19 cellular contexts compared by ENCODE assay signal in the genomic region with DNA sequence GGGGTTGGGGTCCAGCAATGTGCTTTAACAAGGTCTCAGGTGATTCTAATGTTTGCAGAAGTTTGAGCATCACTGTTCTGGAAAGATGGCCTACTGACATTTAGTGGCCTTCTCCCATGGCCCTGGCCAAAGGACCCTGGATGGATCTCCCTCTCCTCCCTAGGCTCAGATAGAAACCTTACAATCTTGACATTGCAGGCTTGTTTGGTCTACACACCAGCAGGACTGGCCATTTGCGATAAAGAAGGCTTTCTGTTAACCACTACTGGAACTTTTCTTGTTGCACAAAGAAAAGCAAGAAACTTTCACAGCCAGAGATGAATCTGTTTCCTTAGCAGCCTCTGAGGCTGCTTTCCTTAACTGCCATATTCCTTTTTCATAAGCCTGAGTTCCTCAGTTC. TPM values are rescaled to one million over a fixed set of nuclear protein-coding genes. Genes with fewer than 3 reads are reported as not detected.
DNase-seq lines count a peak whose midpoint lies in the region; ATAC-seq and TF ChIP-seq lines count a peak whose summit lies in the region.
"Had no signal": no experiment of that assay in that cellular context is flagged by ENCODE, and none has a peak within 500 bp of the region (broad histone marks: within the 10 kb centered on the region; RNA-seq: fewer than 3 reads in every experiment).

No MANE protein-coding gene starts in this region.

- peaks cover 1% of the 10 kb centered on the region for H3K4me1 Mint-ChIP-seq in activated T-cell treated with anti-CD3 and anti-CD28 coated beads, Interleukin-2, amount 50 U/mL, for 24 hours (ENCODE audit: low read depth)
- peaks cover 4% of the 10 kb centered on the region for H3K4me1 Mint-ChIP-seq in activated T-cell treated with anti-CD3 and anti-CD28 coated beads, Interleukin-2, amount 50 U/mL, for 72 hours (ENCODE audit: low read depth)
- H3K4me1 Mint-ChIP-seq in WTC11: peaks cover 3% of the 10 kb centered on the region
- H3K4me1 Mint-ChIP-seq in nephron progenitor cell: peaks cover 15% of the 10 kb centered on the region
- H3K4me1 Mint-ChIP-seq in activated CD4-positive, alpha-beta T cell treated with anti-CD3 and anti-CD28 coated beads, Interleukin-2, amount 10 ng/mL, durations not matched to agents 24 days and 14 days: peaks cover 6% of the 10 kb centered on the region

- no peak overlapping the region for H3K4me3 Mint-ChIP-seq in activated T-cell treated with anti-CD3 and anti-CD28 coated beads, Interleukin-2, amount 50 U/mL, for 24 hours
- H3K4me3 Mint-ChIP-seq in activated T-cell treated with anti-CD3 and anti-CD28 coated beads, Interleukin-2, amount 50 U/mL, for 72 hours: no peak overlapping the region
- H3K4me3 Mint-ChIP-seq in WTC11 (no peak overlapping the region), nephron progenitor cell (no peak overlapping the region)
- no peak overlapping the region for H3K4me3 Mint-ChIP-seq in activated CD4-positive, alpha-beta T cell treated with anti-CD3 and anti-CD28 coated beads, Interleukin-2, amount 10 ng/mL, durations not matched to agents 24 days and 14 days

- H3K27me3 ChIP-seq in RWPE2 (ENCODE audit: insufficient read depth, poor library complexity, severe bottlenecking): no peaks in the 10 kb centered on the region
- H3K27me3 ChIP-seq: BE2C, Peyer's patch had no signal

- POLR2A ChIA-PET in WTC11 (lab: Charles Lee): no interaction called here

- no peak for TF ChIP-seq CTCF in RWPE2 (IDR thresholded peaks at IDR 0.05; ENCODE audit: poor library complexity, severe bottlenecking)
- TF ChIP-seq CTCF in WTC11 (IDR thresholded peaks at IDR 0.05): no peak
- no peak for TF ChIP-seq CTCF in nephron progenitor cell (IDR thresholded peaks at IDR 0.05)

- no peak for ATAC-seq in activated T-cell treated with anti-CD3 and anti-CD28 coated beads, Interleukin-2, amount 50 U/mL, for 72 hours (replicated peaks in 1 of 2)
- ATAC-seq in RWPE2 (ENCODE audit: low read depth): no peak
- ATAC-seq in WTC11: no peak
- ATAC-seq in GM18867 (IDR thresholded peaks at IDR 0.05; ENCODE audit: unreplicated experiment): no peak
- no peak for ATAC-seq in GM21367 (IDR thresholded peaks at IDR 0.05; ENCODE audit: unreplicated experiment)
- ATAC-seq: Right ventricle myocardium inferior had no signal

- peaks cover 38% of the 10 kb centered on the region for H3K36me3 ChIP-seq in RWPE2 (ENCODE audit: low read depth)

- DNase-seq in activated T-cell treated with anti-CD3 and anti-CD28 coated beads, Interleukin-2, amount 50 U/mL, for 24 hours: no peak
- DNase-seq in activated T-cell treated with anti-CD3 and anti-CD28 coated beads, Interleukin-2, amount 50 U/mL, for 72 hours: no peak
- DNase-seq in RWPE2 (ENCODE audit: low spot score) (no peak), WTC11 (ENCODE audit: low spot score) (no peak), nephron progenitor cell (no peak)
- DNase-seq in activated CD4-positive, alpha-beta T cell treated with anti-CD3 and anti-CD28 coated beads, Interleukin-2, amount 10 ng/mL, durations not matched to agents 24 days and 14 days: no peak
- DNase-seq: BE2C; DMS79; IMR-90; NCI-H1105; NCI-H2029 treated with DMSO at 0.1 percent for 48 hours; NCI-H226; NCI-H524; NCI-H774; NK-92 treated with Interleukin-12 subunit alpha and Interleukin-12 subunit beta, amount 100 ng/mL, for 24 hours; Peyer's patch had no signal

- CTCF ChIA-PET in WTC11 (lab: Charles Lee): no interaction called here

- intact Hi-C loops in activated CD4-positive, alpha-beta T cell treated with anti-CD3 and anti-CD28 coated beads, Interleukin-2, amount 10 ng/mL, durations not matched to agents 24 days and 14 days (cut with micrococcal nuclease): no loop called here

- no peaks in the 10 kb centered on the region for H3K9me3 Mint-ChIP-seq in activated T-cell treated with anti-CD3 and anti-CD28 coated beads, Interleukin-2, amount 50 U/mL, for 24 hours
- no peaks in the 10 kb centered on the region for H3K9me3 Mint-ChIP-seq in activated T-cell treated with anti-CD3 and anti-CD28 coated beads, Interleukin-2, amount 50 U/mL, for 72 hours
- H3K9me3 Mint-ChIP-seq in WTC11 (no peaks in the 10 kb centered on the region), nephron progenitor cell (no peaks in the 10 kb centered on the region)
- H3K9me3 Mint-ChIP-seq in activated CD4-positive, alpha-beta T cell treated with anti-CD3 and anti-CD28 coated beads, Interleukin-2, amount 10 ng/mL, durations not matched to agents 24 days and 14 days: no peaks in the 10 kb centered on the region

- H3K9me3 ChIP-seq in RWPE2 (ENCODE audit: severe bottlenecking): no peaks in the 10 kb centered on the region
- H3K9me3 ChIP-seq: BE2C, Peyer's patch had no signal

- H3K27me3 Mint-ChIP-seq in activated T-cell treated with anti-CD3 and anti-CD28 coated beads, Interleukin-2, amount 50 U/mL, for 24 hours: no peaks in the 10 kb centered on the region
- no peaks in the 10 kb centered on the region for H3K27me3 Mint-ChIP-seq in activated T-cell treated with anti-CD3 and anti-CD28 coated beads, Interleukin-2, amount 50 U/mL, for 72 hours (ENCODE audit: low read depth)
- H3K27me3 Mint-ChIP-seq in WTC11 (ENCODE audit: low read depth) (no peaks in the 10 kb centered on the region), nephron progenitor cell (ENCODE audit: low read depth, poor library complexity) (peaks cover 6% of the 10 kb centered on the region)
- H3K27me3 Mint-ChIP-seq in activated CD4-positive, alpha-beta T cell treated with anti-CD3 and anti-CD28 coated beads, Interleukin-2, amount 10 ng/mL, durations not matched to agents 24 days and 14 days: no peaks in the 10 kb centered on the region

- peak overlapping the region; percentile 11 for H3K27ac ChIP-seq in RWPE2 (ENCODE audit: poor library complexity, severe bottlenecking)
- H3K27ac ChIP-seq: Peyer's patch had no signal

- H3K4me3 ChIP-seq in RWPE2 (ENCODE audit: severe bottlenecking): no peak overlapping the region
- H3K4me3 ChIP-seq: Peyer's patch had no signal

- H3K4me1 ChIP-seq in RWPE2 (ENCODE audit: insufficient read depth, poor library complexity, severe bottlenecking): peaks cover 7% of the 10 kb centered on the region
- H3K4me1 ChIP-seq: BE2C, Peyer's patch had no signal

- H3K27ac Mint-ChIP-seq in activated T-cell treated with anti-CD3 and anti-CD28 coated beads, Interleukin-2, amount 50 U/mL, for 24 hours: peak overlapping the region; percentile 44
- no peak overlapping the region for H3K27ac Mint-ChIP-seq in activated T-cell treated with anti-CD3 and anti-CD28 coated beads, Interleukin-2, amount 50 U/mL, for 72 hours
- H3K27ac Mint-ChIP-seq in WTC11: peak overlapping the region; percentile 13; the same call in 1 of the 2 replicates
- peak overlapping the region; percentile 50 for H3K27ac Mint-ChIP-seq in nephron progenitor cell
- H3K27ac Mint-ChIP-seq in activated CD4-positive, alpha-beta T cell treated with anti-CD3 and anti-CD28 coated beads, Interleukin-2, amount 10 ng/mL, durations not matched to agents 24 days and 14 days: no peak overlapping the region

- H3K36me3 Mint-ChIP-seq in activated T-cell treated with anti-CD3 and anti-CD28 coated beads, Interleukin-2, amount 50 U/mL, for 24 hours (ENCODE audit: low read depth): peaks cover 56% of the 10 kb centered on the region
- H3K36me3 Mint-ChIP-seq in activated T-cell treated with anti-CD3 and anti-CD28 coated beads, Interleukin-2, amount 50 U/mL, for 72 hours (ENCODE audit: insufficient read depth in 2 of 2): peaks cover 4 to 10% of the 10 kb centered on the region in 2 donors
- H3K36me3 Mint-ChIP-seq in WTC11: peaks cover 30% of the 10 kb centered on the region
- H3K36me3 Mint-ChIP-seq in nephron progenitor cell (ENCODE audit: low read depth): peaks cover 45% of the 10 kb centered on the region
- H3K36me3 Mint-ChIP-seq in activated CD4-positive, alpha-beta T cell treated with anti-CD3 and anti-CD28 coated beads, Interleukin-2, amount 10 ng/mL, durations not matched to agents 24 days and 14 days (ENCODE audit: low read depth): peaks cover 41% of the 10 kb centered on the region

TF ChIP-seq in WTC11, 78 proteins besides CTCF, POLR2A, EP300 and RAD21 (continues in another document):
- no peak for TF ChIP-seq SMAD4 (CRISPR knock-in tag; IDR thresholded peaks at IDR 0.05)
- TF ChIP-seq NR2C2 (CRISPR knock-in tag; IDR thresholded peaks at IDR 0.05): no peak

RNA-seq across cellular contexts. Expression of a gene that starts 6.2 kb away (rescaled TPM):
- under 1 TPM; 0.41 to 0.81 TPM for total RNA-seq in activated T-cell treated with anti-CD3 and anti-CD28 coated beads, Interleukin-2, amount 50 U/mL, for 72 hours
- 10.5 to 14.6 TPM (median 13.5 TPM) in 3 replicates for total RNA-seq in WTC11 (2021)
- total RNA-seq in activated CD4-positive, alpha-beta T cell treated with anti-CD3 and anti-CD28 coated beads, Interleukin-2, amount 10 ng/mL, durations not matched to agents 24 days and 14 days: not detected in 2 replicates

RNA-seq across cellular contexts. Expression of a gene that starts 8.9 kb away (rescaled TPM):
- total RNA-seq in activated T-cell treated with anti-CD3 and anti-CD28 coated beads, Interleukin-2, amount 50 U/mL, for 72 hours: 10 to 100 TPM; 26.5 to 29.1 TPM
- 18.3 to 19.7 TPM (median 19.1 TPM) in 3 replicates for total RNA-seq in WTC11 (2021)
- 22.7 and 25.4 TPM in 2 replicates for total RNA-seq in activated CD4-positive, alpha-beta T cell treated with anti-CD3 and anti-CD28 coated beads, Interleukin-2, amount 10 ng/mL, durations not matched to agents 24 days and 14 days

RNA-seq across cellular contexts. Expression of a gene that starts 32.8 kb away (rescaled TPM):
- total RNA-seq in activated T-cell treated with anti-CD3 and anti-CD28 coated beads, Interleukin-2, amount 50 U/mL, for 72 hours: 10 to 100 TPM; 47.3 to 52.9 TPM
- 72.3 to 92.8 TPM (median 75.9 TPM) in 3 replicates for total RNA-seq in WTC11 (2021)
- total RNA-seq in activated CD4-positive, alpha-beta T cell treated with anti-CD3 and anti-CD28 coated beads, Interleukin-2, amount 10 ng/mL, durations not matched to agents 24 days and 14 days: 109 and 110 TPM in 2 replicates

RNA-seq across cellular contexts. Expression of a gene that starts 48.4 kb away (rescaled TPM):
- 100 to 1,000 TPM; 105 to 108 TPM for total RNA-seq in activated T-cell treated with anti-CD3 and anti-CD28 coated beads, Interleukin-2, amount 50 U/mL, for 72 hours
- total RNA-seq in WTC11 (2021): 37.4 to 41.3 TPM (median 41.0 TPM) in 3 replicates
- 94.4 and 95.6 TPM in 2 replicates for total RNA-seq in activated CD4-positive, alpha-beta T cell treated with anti-CD3 and anti-CD28 coated beads, Interleukin-2, amount 10 ng/mL, durations not matched to agents 24 days and 14 days

Comparison
In these comparisons a context has a peak if more than half of its experiments do, and no peak if none do; other contexts are left out.
1. H3K27ac Mint-ChIP-seq: peak in activated T-cell treated with anti-CD3 and anti-CD28 coated beads, Interleukin-2, amount 50 U/mL, for 24 hours (single experiment), WTC11 (single experiment) and nephron progenitor cell (single experiment); none in activated T-cell treated with anti-CD3 and anti-CD28 coated beads, Interleukin-2, amount 50 U/mL, for 72 hours (single experiment) and activated CD4-positive, alpha-beta T cell treated with anti-CD3 and anti-CD28 coated beads, Interleukin-2, amount 10 ng/mL, durations not matched to agents 24 days and 14 days (single experiment).